In the genomic region with DNA sequence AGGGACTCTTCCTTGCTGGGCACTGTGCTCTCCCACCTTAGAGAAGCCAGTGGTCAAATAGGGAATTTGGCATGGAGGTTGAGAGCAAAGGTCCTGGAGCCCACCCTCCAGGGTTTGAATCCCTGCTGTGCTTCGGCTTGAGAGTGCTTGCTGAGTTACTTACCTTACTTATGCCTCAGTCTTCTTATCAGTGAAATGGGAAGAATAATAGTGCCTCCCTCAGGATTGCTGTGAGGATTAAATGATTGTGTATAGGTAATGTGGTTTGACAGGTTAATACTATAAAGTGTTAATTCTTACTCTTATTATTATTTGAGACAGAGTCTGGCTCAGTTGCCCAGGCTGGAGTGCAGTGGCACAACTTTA, we compare ENCODE assay signal across 10 cellular contexts.
A peak's percentile ranks its signal among the peaks of the same experiment; 100 is the strongest.
DNase-seq lines count a peak whose midpoint lies in the region; ATAC-seq, FAIRE-seq and TF ChIP-seq lines count a peak whose summit lies in the region.
"Had no signal": no experiment of that assay in that cellular context is flagged by ENCODE, and none has a peak within 500 bp of the region (broad histone marks: within the 10 kb centered on the region; RNA-seq: fewer than 3 reads in every experiment).

No MANE protein-coding gene starts in this region.

- H3K23ac ChIP-seq in mesendoderm (ENCODE audit: low read length), result no peak overlapping the region

- no peak overlapping the region for H2AFZ ChIP-seq in K562 (ENCODE audit: low read depth, low read length)

- H3K9ac ChIP-seq in HUES48 (ENCODE audit: low read depth, low read length), result no peak overlapping the region
- H3K9ac ChIP-seq in K562 (ENCODE audit: insufficient read depth in 1 of 2, low read depth in 2 of 2, low read length in 2 of 2), result no peak overlapping the region
- H3K9ac ChIP-seq in mesendoderm (ENCODE audit: low read length), result no peak overlapping the region
- H3K9ac ChIP-seq: BLaER1 treated with 17β-estradiol and CSF1 and Interleukin-3, amounts not matched to agents 10 nM and 100 nM had no signal

- no peak overlapping the region for H3K4me2 ChIP-seq in A549
- no peak overlapping the region for H3K4me2 ChIP-seq in K562 (ENCODE audit: insufficient read depth, low read length)
- H3K4me2 ChIP-seq in mesendoderm (ENCODE audit: low read length), result no peak overlapping the region
- H3K4me2 ChIP-seq: BLaER1 treated with 17β-estradiol and CSF1 and Interleukin-3, amounts not matched to agents 10 nM and 100 nM had no signal

- TF ChIP-seq EP300 in A549 (IDR thresholded peaks at IDR 0.05) (no peak), K562 (IDR thresholded peaks at IDR 0.05; ENCODE audit: low read length) (no peak)

- no peak overlapping the region for H3K4me3 ChIP-seq in A549
- no peak overlapping the region for H3K4me3 ChIP-seq in HUES48 (ENCODE audit: low read depth, low read length)
- H3K4me3 ChIP-seq in K562, result no peak overlapping the region
- no peak overlapping the region for H3K4me3 ChIP-seq in mesendoderm (ENCODE audit: low read length)
- H3K4me3 ChIP-seq: BLaER1 treated with 17β-estradiol and CSF1 and Interleukin-3, amounts not matched to agents 10 nM and 100 nM had no signal

- FAIRE-seq in A549 (lab: Jason Lieb, UNC) (no peak), K562 (lab: Jason Lieb, UNC) (no peak)

- TF ChIP-seq POLR2A in A549 (IDR thresholded peaks at IDR 0.05; ENCODE audit: low read length) (no peak), K562 (conservative IDR thresholded peaks at IDR 0.05) (no peak)

- POLR2A ChIA-PET in A549 (lab: Yijun Ruan, JAX) (no interaction called here), K562 (lab: Yijun Ruan, JAX) (no interaction called here)

- intact Hi-C loops in K562 (cut with micrococcal nuclease), result loop anchor here (1.0 to 5.0 kb wide), 2 partner anchors 174 to 726 kb away; a partner anchor contains a TSS

- ATAC-seq in A549, result no peak
- no peak for ATAC-seq in K562

- H2AK5ac ChIP-seq in mesendoderm (ENCODE audit: low read length), result no peak overlapping the region

- H3K4me1 ChIP-seq in A549 (peaks cover 5% of the 10 kb centered on the region), HUES48 (ENCODE audit: control insufficient read depth, insufficient read depth, low read length) (peaks cover 10% of the 10 kb centered on the region; the same call in 1 of the 2 replicates), K562 (replicated peaks in 1 of 2; ENCODE audit: control insufficient read depth in 2 of 2, insufficient read depth in 2 of 2, low read length in 2 of 2) (no peaks in the 10 kb centered on the region), mesendoderm (ENCODE audit: control insufficient read depth, low read depth, low read length) (no peaks in the 10 kb centered on the region)
- H3K4me1 ChIP-seq: BLaER1 treated with 17β-estradiol and CSF1 and Interleukin-3, amounts not matched to agents 10 nM and 100 nM had no signal

- H3K18ac ChIP-seq in mesendoderm (ENCODE audit: low read length), result no peak overlapping the region

- H3K36me3 ChIP-seq in HUES48 (ENCODE audit: control insufficient read depth, insufficient read depth, low read length) (no peaks in the 10 kb centered on the region), K562 (ENCODE audit: control insufficient read depth, insufficient read depth, low read length) (no peaks in the 10 kb centered on the region), mesendoderm (ENCODE audit: control insufficient read depth, insufficient read depth, low read length) (no peaks in the 10 kb centered on the region)

- H3K9me3 ChIP-seq in A549 (no peaks in the 10 kb centered on the region), HUES48 (ENCODE audit: control insufficient read depth, insufficient read depth, low read length) (no peaks in the 10 kb centered on the region), K562 (replicated peaks; ENCODE audit: control insufficient read depth, insufficient read depth, low read depth, low read length) (no peaks in the 10 kb centered on the region)

- H3K27me3 ChIP-seq in HUES48 (ENCODE audit: control insufficient read depth, insufficient read depth, low read length), result no peaks in the 10 kb centered on the region
- no peaks in the 10 kb centered on the region; a peak in 1 of 5 replicates for H3K27me3 ChIP-seq in K562 (ENCODE audit: control insufficient read depth in 2 of 2, insufficient read depth in 2 of 2, low read length in 2 of 2)
- H3K27me3 ChIP-seq in mesendoderm (ENCODE audit: insufficient read depth, low read length, poor library complexity), result no peaks in the 10 kb centered on the region
- H3K27me3 ChIP-seq: BLaER1 treated with 17β-estradiol and CSF1 and Interleukin-3, amounts not matched to agents 10 nM and 100 nM had no signal

- no peak overlapping the region for H3K56ac ChIP-seq in mesendoderm (ENCODE audit: low read length)

- CTCF ChIA-PET in A549 (lab: Yijun Ruan, JAX), result interaction anchor here (0.6 to 20.0 kb wide), 12 partner anchors 10 to 728 kb away, joined by 3 to 388 read pairs (median 6); a partner anchor contains a TSS
- CTCF ChIA-PET in K562 (lab: Yijun Ruan, JAX; ENCODE audit: low intra/inter-chr PET ratio), result interaction anchor here (0.5 to 1.9 kb wide), 4 partner anchors 726 to 1655 kb away, joined by 3 to 18 read pairs (median 6); a partner anchor contains a TSS

- no peaks in the 10 kb centered on the region for H3K9me1 ChIP-seq in K562 (ENCODE audit: control insufficient read depth, insufficient read depth, low read length)

- DNase-seq in A549 (ENCODE audit: low read depth in 1 of 2, low spot score in 1 of 2), result no peak
- no peak for DNase-seq in K562 (ENCODE audit: extremely low read depth in 1 of 4, low spot score in 3 of 4)
- no peak for DNase-seq in mesendoderm
- DNase-seq in NCI-H345 treated with DMSO at 0.1 percent for 48 hours (lab: John Stamatoyannopoulos, UW; ENCODE audit: unreplicated experiment), result no peak
- DNase-seq in NCI-H2171 (lab: John Stamatoyannopoulos, UW), result no peak
- DNase-seq in mesenteric fat pad (ENCODE audit: low spot score), result no peak
- DNase-seq: GF-D8 had no signal

- TF ChIP-seq RAD21 in A549 (conservative IDR thresholded peaks at IDR 0.05 in 1 of 2, IDR thresholded peaks at IDR 0.05 in 1 of 2) (no peak), K562 (CRISPR knock-in tag; conservative IDR thresholded peaks at IDR 0.05 in 1 of 2, IDR thresholded peaks at IDR 0.05 in 1 of 2) (no peak)

- H3K4ac ChIP-seq in mesendoderm (ENCODE audit: low read depth, low read length), result no peak overlapping the region

- in situ Hi-C loops in K562 (cut with MboI), result loop anchor here (10.0 to 25.0 kb wide), 2 partner anchors 727 to 1254 kb away; a partner anchor contains a TSS

- no peak for TF ChIP-seq CTCF in A549 (IDR thresholded peaks at IDR 0.05)
- no peak for TF ChIP-seq CTCF in K562 (IDR thresholded peaks at IDR 0.05 in 2 of 3, conservative IDR thresholded peaks at IDR 0.05 in 1 of 3; ENCODE audit: insufficient read depth in 2 of 3, low read depth in 1 of 3, low read length in 3 of 3)

- H3K79me2 ChIP-seq in K562 (ENCODE audit: control insufficient read depth, insufficient read depth, low read length), result no peaks in the 10 kb centered on the region
- H3K79me2 ChIP-seq in mesendoderm (ENCODE audit: control insufficient read depth, insufficient read depth, low read length), result no peaks in the 10 kb centered on the region

- H4K5ac ChIP-seq in mesendoderm (ENCODE audit: low read length), result no peak overlapping the region

- H4K8ac ChIP-seq in mesendoderm (ENCODE audit: low read depth, low read length), result no peak overlapping the region

- H2BK5ac ChIP-seq in mesendoderm (ENCODE audit: low read length), result no peak overlapping the region

- H3K79me1 ChIP-seq in mesendoderm (ENCODE audit: low read length), result no peaks in the 10 kb centered on the region

- H2BK15ac ChIP-seq in mesendoderm (replicated peaks; ENCODE audit: low read depth), result no peak overlapping the region

- no peak overlapping the region for H2BK120ac ChIP-seq in mesendoderm (ENCODE audit: low read depth, low read length)

- H4K20me1 ChIP-seq in K562 (replicated peaks; ENCODE audit: control insufficient read depth, insufficient read depth, low read length), result no peaks in the 10 kb centered on the region
- H4K20me1 ChIP-seq: BLaER1 treated with 17β-estradiol and CSF1 and Interleukin-3, amounts not matched to agents 10 nM and 100 nM had no signal

- no TSS peak for BruUV-seq in K562 (replicated peaks; lab: Mats Ljungman, UMichigan)

- WGBS in A549 (ENCODE audit: missing lambda C conversion rate), result 100% methylated on average over 1 of the region's 1 CpG
- 0% methylated on average over 1 of the region's 1 CpG for WGBS in K562 (ENCODE audit: insufficient coverage, low coverage, missing lambda C conversion rate)
- no CpG with 5 or more reads among the region's 1 CpG for WGBS in mesendoderm (ENCODE audit: extremely low coverage, insufficient coverage, low lambda C conversion rate)

- H3K27ac ChIP-seq in A549 (peak overlapping the region; percentile 29 to 74; a peak in 5 of 6 replicates), HUES48 (ENCODE audit: low read depth, low read length) (peak overlapping the region; percentile 3), K562 (ENCODE audit: extremely low read depth, low read depth, low read length) (no peak overlapping the region), mesendoderm (ENCODE audit: low read depth, low read length) (peak overlapping the region; percentile 39)
- H3K27ac ChIP-seq: BLaER1 treated with 17β-estradiol and CSF1 and Interleukin-3, amounts not matched to agents 10 nM and 100 nM; HL-60 had no signal

TF ChIP-seq in A549, 52 proteins besides CTCF, POLR2A, EP300 and RAD21:
- TF ChIP-seq HOXA7 (CRISPR knock-in tag; IDR thresholded peaks at IDR 0.05), result no peak
- TF ChIP-seq PHF8 (IDR thresholded peaks at IDR 0.05; ENCODE audit: borderline replicate concordance, low read depth), result no peak
- no peak for TF ChIP-seq HDAC2 (IDR thresholded peaks at IDR 0.05)
- no peak for TF ChIP-seq FOXS1 (CRISPR knock-in tag; IDR thresholded peaks at IDR 0.05)
- no peak for TF ChIP-seq HOXB5 (CRISPR knock-in tag; IDR thresholded peaks at IDR 0.05)
TF ChIP-seq in A549: peak in this region for 0.

TF ChIP-seq in K562, 482 proteins besides CTCF, POLR2A, EP300 and RAD21:
- TF ChIP-seq, protein P1, sequence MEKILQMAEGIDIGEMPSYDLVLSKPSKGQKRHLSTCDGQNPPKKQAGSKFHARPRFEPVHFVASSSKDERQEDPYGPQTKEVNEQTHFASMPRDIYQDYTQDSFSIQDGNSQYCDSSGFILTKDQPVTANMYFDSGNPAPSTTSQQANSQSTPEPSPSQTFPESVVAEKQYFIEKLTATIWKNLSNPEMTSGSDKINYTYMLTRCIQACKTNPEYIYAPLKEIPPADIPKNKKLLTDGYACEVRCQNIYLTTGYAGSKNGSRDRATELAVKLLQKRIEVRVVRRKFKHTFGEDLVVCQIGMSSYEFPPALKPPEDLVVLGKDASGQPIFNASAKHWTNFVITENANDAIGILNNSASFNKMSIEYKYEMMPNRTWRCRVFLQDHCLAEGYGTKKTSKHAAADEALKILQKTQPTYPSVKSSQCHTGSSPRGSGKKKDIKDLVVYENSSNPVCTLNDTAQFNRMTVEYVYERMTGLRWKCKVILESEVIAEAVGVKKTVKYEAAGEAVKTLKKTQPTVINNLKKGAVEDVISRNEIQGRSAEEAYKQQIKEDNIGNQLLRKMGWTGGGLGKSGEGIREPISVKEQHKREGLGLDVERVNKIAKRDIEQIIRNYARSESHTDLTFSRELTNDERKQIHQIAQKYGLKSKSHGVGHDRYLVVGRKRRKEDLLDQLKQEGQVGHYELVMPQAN (IDR thresholded peaks at IDR 0.05; ENCODE audit: borderline replicate concordance), result no peak
- no peak for TF ChIP-seq CHD2 (IDR thresholded peaks at IDR 0.05; ENCODE audit: low read depth, low read length)
- peak; percentile 15 for TF ChIP-seq RBM25 (IDR thresholded peaks at IDR 0.05; ENCODE audit: low read depth, low read length, severe bottlenecking)
TF ChIP-seq in K562: peak in this region for 1.
